In the genomic region with DNA sequence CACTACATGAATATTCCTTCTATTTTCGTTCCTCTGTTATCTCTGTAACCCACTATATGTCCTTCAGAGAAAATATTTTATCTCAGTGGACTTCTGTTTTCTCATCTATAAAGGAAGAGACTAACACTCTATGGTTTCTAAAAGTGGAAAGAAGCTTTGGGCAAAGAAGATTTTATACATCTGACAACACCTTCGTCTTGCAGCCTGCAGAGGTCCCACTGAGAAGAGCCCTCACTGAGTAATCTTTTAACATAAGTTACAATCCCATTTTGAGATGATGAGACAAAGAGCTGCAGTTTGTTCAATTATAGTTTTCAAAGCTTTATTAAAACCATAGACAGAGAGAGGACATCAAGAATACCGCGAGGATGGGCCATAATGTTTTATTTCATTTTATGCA, we compare ENCODE assay signal across 30 cellular contexts. TPM values are rescaled to one million over a fixed set of nuclear protein-coding genes. Genes with fewer than 3 reads are reported as not detected.
"Had no signal": no experiment of that assay in that cellular context is flagged by ENCODE, and none has a peak within 500 bp of the region (broad histone marks: within the 10 kb centered on the region; RNA-seq: fewer than 3 reads in every experiment).

No MANE protein-coding gene starts in this region.

- ATAC-seq: activated naive CD4-positive, alpha-beta T cell treated with anti-CD3 and anti-CD28 coated beads, Interleukin-2, amount 50 U/mL, for 72 hours; activated T-cell treated with anti-CD3 and anti-CD28 coated beads, Interleukin-2, amount 50 U/mL, for 4 hours; body of pancreas; WTC11 had no signal

- H3K36me3 ChIP-seq: adrenal gland, SJCRH30 had no signal

- H3K4me2 ChIP-seq: SK-N-SH had no signal

- H3K9ac ChIP-seq: SK-N-SH had no signal

- H3K27ac ChIP-seq: adrenal gland, body of pancreas, SJCRH30 had no signal

- H3K4me1 ChIP-seq: adrenal gland, body of pancreas, SJCRH30 had no signal

- H3K4me3 ChIP-seq: adrenal gland, body of pancreas, SJCRH30 had no signal

- H3K9me3 ChIP-seq: adrenal gland, body of pancreas, SJCRH30, SK-N-SH had no signal

- DNase-seq: activated CD4-positive, alpha-beta memory T cell treated with anti-CD3 and anti-CD28 coated beads for 36 hours; activated CD4-positive, alpha-beta T cell treated with anti-CD3 and anti-CD28 coated beads for 4 hours; activated CD4-positive, alpha-beta T cell treated with anti-CD3 and anti-CD28 coated beads, Interleukin-2, amount 50 U/mL, for 1 hour; activated CD4-positive, CD25-positive, alpha-beta regulatory T cell treated with anti-CD3 and anti-CD28 coated beads, Interleukin-2, amount 50 U/mL, for 72 hours; activated CD8-positive, alpha-beta memory T cell treated with anti-CD3 and anti-CD28 coated beads, Interleukin-2, amount 50 U/mL, for 4 hours; activated gamma-delta T cell treated with Interleukin-2 at 50 U/mL for 16 hours; activated naive CD4-positive, alpha-beta T cell treated with anti-CD3 and anti-CD28 coated beads for 36 hours; activated T-cell treated with anti-CD3 and anti-CD28 coated beads for 4 hours; activated T-cell treated with anti-CD3 and anti-CD28 coated beads, Interleukin-2, amount 50 U/mL, for 4 hours; adrenal gland; body of pancreas; Karpas-422; KBM-7; NCI-H1048; NCI-H1105 treated with DMSO at 0.1 percent for 48 hours; NCI-H1436; NCI-H1694; NCI-H1930; NCI-H2081 treated with DMSO at 0.1 percent for 48 hours; NCI-H345; NCI-H524 treated with DMSO at 0.1 percent for 48 hours; Right ventricle myocardium superior; SJCRH30; SK-N-SH had no signal

- H3K27me3 ChIP-seq: adrenal gland, body of pancreas, SJCRH30 had no signal

RNA-seq across cellular contexts. Expression of a gene that starts 28.7 kb away (rescaled TPM):
- total RNA-seq: activated CD4-positive, alpha-beta memory T cell treated with anti-CD3 and anti-CD28 coated beads for 36 hours; activated naive CD4-positive, alpha-beta T cell treated with anti-CD3 and anti-CD28 coated beads for 36 hours; activated naive CD4-positive, alpha-beta T cell treated with anti-CD3 and anti-CD28 coated beads, Interleukin-2, amount 50 U/mL, for 72 hours; activated T-cell treated with anti-CD3 and anti-CD28 coated beads, Interleukin-2, amount 50 U/mL, for 4 hours; activated T-helper 1 cell treated with anti-CD3 and anti-CD28 coated beads, Interleukin-12 subunit alpha, Interleukin-12 subunit beta, Interleukin-2, Interleukin-4 antibody, amounts not matched to agents 30 ng/mL and 10 ng/mL and 1 ng/mL, durations not matched to agents 14 hours and 24 hours and 36 hours; body of pancreas; bronchial epithelial cell; MCF 10A; NCI-H460 had no signal
